15 cellular contexts compared by ENCODE assay signal in the genomic region with DNA sequence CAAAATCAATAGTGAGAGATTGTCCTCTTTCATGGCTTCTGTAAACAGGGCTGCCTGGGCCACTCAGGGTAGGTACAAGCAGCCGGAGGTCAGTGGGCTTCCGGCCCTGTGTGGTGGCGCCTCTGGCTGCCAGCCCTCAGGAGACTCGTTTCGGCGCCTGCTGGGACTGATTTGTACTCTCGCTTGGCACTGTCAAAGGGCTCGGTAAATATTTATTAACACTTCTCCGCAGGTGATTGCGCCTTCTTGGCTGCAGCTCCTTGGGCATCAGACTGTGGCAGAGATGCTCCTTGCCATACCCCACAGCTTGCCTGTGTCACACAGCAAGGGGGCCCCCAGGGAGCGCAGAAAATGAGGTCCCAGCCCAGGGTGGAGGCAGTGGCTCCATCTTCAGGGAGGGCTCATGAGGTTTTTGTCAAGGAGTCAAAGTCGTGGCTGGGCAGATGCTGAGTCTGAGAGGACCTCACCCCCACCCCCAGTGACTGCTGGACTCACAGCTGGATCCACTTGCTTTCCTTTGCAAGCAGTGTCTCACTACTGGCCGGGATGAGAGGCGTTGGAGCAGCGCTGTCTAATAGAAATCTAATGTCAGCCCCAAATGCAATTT.
DNase-seq lines count a peak whose midpoint lies in the region; ATAC-seq and TF ChIP-seq lines count a peak whose summit lies in the region.
"Had no signal": no experiment of that assay in that cellular context is flagged by ENCODE, and none has a peak within 500 bp of the region (broad histone marks: within the 10 kb centered on the region; RNA-seq: fewer than 3 reads in every experiment).

No MANE protein-coding gene starts in this region.

- H3K4me1 ChIP-seq in iPS-18a (ENCODE audit: control insufficient read depth, low read depth, low read length), result peaks cover 43% of the 10 kb centered on the region
- H3K4me1 ChIP-seq in upper lobe of right lung, result no peaks in the 10 kb centered on the region
- H3K4me1 ChIP-seq: upper lobe of left lung had no signal

- H3K9ac ChIP-seq in iPS-18a (ENCODE audit: low read length), result peak overlapping the region; percentile 35

- no peaks in the 10 kb centered on the region for H3K9me3 ChIP-seq in iPS-18a (ENCODE audit: control insufficient read depth, low read depth, low read length)
- no peaks in the 10 kb centered on the region for H3K9me3 ChIP-seq in upper lobe of right lung
- H3K9me3 ChIP-seq: upper lobe of left lung had no signal

- DNase-seq in NCI-H748 (lab: John Stamatoyannopoulos, UW; ENCODE audit: unreplicated experiment) (peak; percentile 89), NCI-H748 treated with DMSO at 0.1 percent for 48 hours (lab: John Stamatoyannopoulos, UW) (no peak), NCI-H2196 treated with DMSO at 0.1 percent for 48 hours (lab: John Stamatoyannopoulos, UW; ENCODE audit: unreplicated experiment) (peak; percentile 55), upper lobe of right lung (peak; percentile 66), SKM-1 (lab: John Stamatoyannopoulos, UW; ENCODE audit: unreplicated experiment) (no peak), NCI-H2107 treated with DMSO at 0.1 percent for 48 hours (lab: John Stamatoyannopoulos, UW; ENCODE audit: unreplicated experiment) (no peak)
- DNase-seq: activated naive CD4-positive, alpha-beta T cell treated with Interleukin-2 at 50 U/mL for 16 hours; brain microvascular endothelial cell; KBM-7; NCI-H1930; stimulated activated naive B cell treated with anti-CD40 and anti-IgM and Interleukin-4, amounts not matched to agents 10 μg/mL and 1 μg/mL and 100 μg/mL, for 72 hours had no signal

- peak overlapping the region; percentile 45 for H3K27ac ChIP-seq in iPS-18a (ENCODE audit: low read length)
- H3K27ac ChIP-seq in upper lobe of right lung, result no peak overlapping the region
- H3K27ac ChIP-seq: brain microvascular endothelial cell, upper lobe of left lung had no signal

- peak overlapping the region; percentile 52 for H3K4me3 ChIP-seq in iPS-18a (ENCODE audit: low read length)
- H3K4me3 ChIP-seq in upper lobe of right lung, result no peak overlapping the region
- H3K4me3 ChIP-seq: upper lobe of left lung had no signal

- no peak for TF ChIP-seq CTCF in upper lobe of right lung (IDR thresholded peaks at IDR 0.05)

- H3K36me3 ChIP-seq in iPS-18a (ENCODE audit: control insufficient read depth, low read depth, low read length) (no peaks in the 10 kb centered on the region), upper lobe of right lung (no peaks in the 10 kb centered on the region)
- H3K36me3 ChIP-seq: brain microvascular endothelial cell, upper lobe of left lung had no signal

- peaks cover 7% of the 10 kb centered on the region for H3K27me3 ChIP-seq in iPS-18a (ENCODE audit: control insufficient read depth, insufficient read depth, low read length)
- H3K27me3 ChIP-seq in upper lobe of right lung, result peaks cover 43% of the 10 kb centered on the region
- H3K27me3 ChIP-seq: brain microvascular endothelial cell had no signal

- ATAC-seq in upper lobe of right lung (peak; percentile 68), HG03095 (IDR thresholded peaks at IDR 0.05; ENCODE audit: unreplicated experiment) (no peak)
- ATAC-seq: SK-N-SH treated with all-trans-retinoic acid at 6 μM for 48 hours; stimulated activated naive B cell treated with anti-CD40 and anti-IgM and Interleukin-4, amounts not matched to agents 10 μg/mL and 1 μg/mL and 100 μg/mL, for 72 hours had no signal

- intact Hi-C loops in upper lobe of right lung (cut with DNase I), result no loop called here

Comparison
In these comparisons a context has a peak if more than half of its experiments do, and no peak if none do; other contexts are left out.
1. DNase-seq: peak in NCI-H748 (single experiment), NCI-H2196 treated with DMSO at 0.1 percent for 48 hours (single experiment) and upper lobe of right lung (single experiment); none in NCI-H748 treated with DMSO at 0.1 percent for 48 hours (single experiment), SKM-1 (single experiment) and NCI-H2107 treated with DMSO at 0.1 percent for 48 hours (single experiment).